Comparison of ENCODE assay signal across 1 cellular context in the genomic region with DNA sequence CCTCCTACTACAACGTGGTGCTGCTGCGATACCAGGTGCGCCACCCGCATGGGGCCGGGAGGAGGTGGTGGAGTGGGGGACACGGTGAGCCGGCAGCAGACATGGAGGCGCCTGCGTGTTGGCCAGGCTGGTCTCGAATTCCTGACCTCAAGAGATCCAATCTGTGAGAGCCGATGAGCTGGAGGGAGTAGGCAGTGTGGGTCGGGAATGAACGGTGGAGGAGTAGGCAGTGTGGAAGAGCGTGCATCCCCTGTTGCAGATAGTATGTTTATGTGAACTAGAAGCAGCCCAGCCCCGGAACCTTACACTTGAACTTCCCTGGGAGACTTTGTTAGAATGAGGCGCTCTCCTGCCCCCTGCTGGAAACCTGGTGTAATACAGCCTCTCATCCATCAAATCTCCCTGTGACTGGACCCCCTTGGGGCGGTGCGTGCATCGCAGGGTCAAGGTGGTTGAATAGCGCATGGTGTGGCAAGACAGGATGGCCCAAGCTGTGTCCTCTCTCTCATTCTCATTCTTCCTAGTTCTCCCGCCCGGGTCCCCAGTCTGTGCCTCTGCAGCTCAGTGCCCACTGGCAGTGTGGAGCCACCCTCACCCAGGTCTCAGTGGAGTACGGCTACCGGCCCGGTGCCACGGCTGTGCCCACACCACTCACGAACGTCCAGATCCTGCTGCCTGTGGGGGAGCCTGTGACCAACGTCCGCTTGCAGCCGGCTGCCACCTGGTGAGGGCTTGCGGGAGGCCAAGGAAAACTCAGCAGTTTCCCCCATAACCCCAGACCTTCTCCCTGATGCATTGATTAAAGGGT.
TF ChIP-seq lines count a peak whose summit lies in the region.

No MANE protein-coding gene starts in this region.

TF ChIP-seq in H1, 55 proteins besides CTCF, POLR2A, EP300 and RAD21:
- TF ChIP-seq BRCA1 (IDR thresholded peaks at IDR 0.05; ENCODE audit: low read depth, low read length), result no peak
- no peak for TF ChIP-seq TCF12 (IDR thresholded peaks at IDR 0.05; ENCODE audit: low read depth, low read length)
- 0 out of 2 replicates have a peak, but pooled peaks have one; percentile 11 for TF ChIP-seq KDM1A (IDR thresholded peaks at IDR 0.05; ENCODE audit: borderline replicate concordance, low read length)
- TF ChIP-seq SIN3A (conservative IDR thresholded peaks at IDR 0.05 in 1 of 2, IDR thresholded peaks at IDR 0.05 in 1 of 2; ENCODE audit: low read depth in 1 of 2, low read length in 2 of 2), result 0 out of 4 replicates have a peak, but pooled peaks of 1 of the 2 experiments have one; percentile 53
- TF ChIP-seq BACH1 (IDR thresholded peaks at IDR 0.05; ENCODE audit: low read length), result no peak
